Comparison of ENCODE assay signal across 8 cellular contexts in genomic region chr1:87511449-87511848, GRCh38.
"Had no signal": no experiment of that assay in that cellular context is flagged by ENCODE, and none has a peak within 500 bp of the region (broad histone marks: within the 10 kb centered on the region; RNA-seq: fewer than 3 reads in every experiment).

No MANE protein-coding gene starts in this region.

- H3K4me3 ChIP-seq: GM12878 had no signal

- DNase-seq: GDM1, GF-D8 had no signal

- FAIRE-seq: G401.6, GM12878, GM12891, GM12892, GM18507, GM19239 had no signal

- ATAC-seq: GM12878 had no signal
